1 cellular context compared by ENCODE assay signal in the genomic region with DNA sequence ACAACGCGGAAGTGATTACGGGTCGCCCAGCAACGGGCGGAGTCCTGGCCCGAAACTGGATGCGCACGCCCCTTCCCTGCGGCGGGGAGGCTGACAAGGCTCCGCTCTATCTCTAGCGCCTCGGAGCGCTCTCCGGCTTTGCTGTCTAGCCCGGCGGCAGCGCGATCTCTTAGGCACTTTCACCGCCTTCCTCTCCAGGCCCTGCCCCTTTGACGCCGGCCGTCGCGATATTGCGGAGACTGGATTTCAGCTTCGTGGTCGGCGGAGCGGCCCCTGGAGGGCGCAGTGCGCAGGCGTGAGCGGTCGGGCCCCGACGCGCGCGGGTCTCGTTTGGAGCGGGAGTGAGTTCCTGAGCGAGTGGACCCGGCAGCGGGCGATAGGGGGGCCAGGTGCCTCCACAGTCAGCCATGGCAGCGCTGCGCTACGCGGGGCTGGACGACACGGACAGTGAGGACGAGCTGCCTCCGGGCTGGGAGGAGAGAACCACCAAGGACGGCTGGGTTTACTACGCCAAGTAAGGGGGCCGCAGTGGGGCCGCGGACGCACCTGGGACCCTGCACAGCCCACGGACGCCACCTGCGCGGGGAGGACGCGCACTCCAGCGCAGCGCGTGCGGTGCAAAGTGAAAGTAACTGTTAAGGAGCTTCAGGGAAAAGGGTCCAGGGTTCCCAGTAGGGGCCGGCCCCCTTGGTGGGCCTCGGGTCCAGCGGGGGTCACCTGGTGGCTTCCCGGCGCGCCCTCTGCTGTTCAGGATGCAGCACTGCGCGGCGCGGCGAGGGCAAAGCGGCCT.
TF ChIP-seq lines count a peak whose summit lies in the region.

Gene WWOX, plus strand, starts transcription at position 283 of the 790 bp plus-strand sequence.

TF ChIP-seq in HepG2, 621 proteins besides CTCF, POLR2A, EP300 and RAD21 (continued from another document and continues in another):
- TF ChIP-seq, protein P1, sequence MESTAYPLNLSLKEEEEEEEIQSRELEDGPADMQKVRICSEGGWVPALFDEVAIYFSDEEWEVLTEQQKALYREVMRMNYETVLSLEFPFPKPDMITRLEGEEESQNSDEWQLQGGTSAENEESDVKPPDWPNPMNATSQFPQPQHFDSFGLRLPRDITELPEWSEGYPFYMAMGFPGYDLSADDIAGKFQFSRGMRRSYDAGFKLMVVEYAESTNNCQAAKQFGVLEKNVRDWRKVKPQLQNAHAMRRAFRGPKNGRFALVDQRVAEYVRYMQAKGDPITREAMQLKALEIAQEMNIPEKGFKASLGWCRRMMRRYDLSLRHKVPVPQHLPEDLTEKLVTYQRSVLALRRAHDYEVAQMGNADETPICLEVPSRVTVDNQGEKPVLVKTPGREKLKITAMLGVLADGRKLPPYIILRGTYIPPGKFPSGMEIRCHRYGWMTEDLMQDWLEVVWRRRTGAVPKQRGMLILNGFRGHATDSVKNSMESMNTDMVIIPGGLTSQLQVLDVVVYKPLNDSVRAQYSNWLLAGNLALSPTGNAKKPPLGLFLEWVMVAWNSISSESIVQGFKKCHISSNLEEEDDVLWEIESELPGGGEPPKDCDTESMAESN (CRISPR knock-in tag; conservative IDR thresholded peaks at IDR 0.05) = peak; percentile 99
- TF ChIP-seq SIN3B (IDR thresholded peaks at IDR 0.05; ENCODE audit: low read length) (peak; percentile 70; the same call in 1 of the 2 replicates), ZNF629 (CRISPR knock-in tag; conservative IDR thresholded peaks at IDR 0.05) (no peak), POLR2AphosphoS2 (IDR thresholded peaks at IDR 0.05; ENCODE audit: low read depth, low read length) (no peak), CENPBD1 (CRISPR knock-in tag; IDR thresholded peaks at IDR 0.05; ENCODE audit: borderline replicate concordance, low read depth) (peak; percentile 74; the same call in 1 of the 2 replicates), ZSCAN9 (CRISPR knock-in tag; IDR thresholded peaks at IDR 0.05; ENCODE audit: borderline replicate concordance) (peak; percentile 86), ZBTB38 (CRISPR knock-in tag; IDR thresholded peaks at IDR 0.05) (peak; percentile 72), ZNF367 (CRISPR knock-in tag; IDR thresholded peaks at IDR 0.05; ENCODE audit: borderline replicate concordance) (peak; percentile 90; the same call in 1 of the 2 replicates), HCFC1 (IDR thresholded peaks at IDR 0.05; ENCODE audit: low read depth, low read length) (peak; percentile 82), ZNF775 (CRISPR knock-in tag; IDR thresholded peaks at IDR 0.05; ENCODE audit: borderline replicate concordance) (peak; percentile 66; the same call in 1 of the 2 replicates), E2F1 (CRISPR knock-in tag; IDR thresholded peaks at IDR 0.05) (peak; percentile 78; the same call in 1 of the 2 replicates), CEBPG (CRISPR knock-in tag; IDR thresholded peaks at IDR 0.05) (peak; percentile 44), FOXA3 (CRISPR knock-in tag; IDR thresholded peaks at IDR 0.05) (peak; percentile 70; the same call in 1 of the 2 replicates), ZNF230 (CRISPR knock-in tag; IDR thresholded peaks at IDR 0.05) (peak; percentile 97), RARG (CRISPR knock-in tag; IDR thresholded peaks at IDR 0.05; ENCODE audit: low read depth) (peak; percentile 96; the same call in 1 of the 2 replicates), HMG20A (CRISPR knock-in tag; IDR thresholded peaks at IDR 0.05; ENCODE audit: borderline replicate concordance) (no peak), TEF (CRISPR knock-in tag; IDR thresholded peaks at IDR 0.05) (no peak), KDM5A (IDR thresholded peaks at IDR 0.05; ENCODE audit: borderline replicate concordance, low read length) (peak; percentile 67; the same call in 1 of the 2 replicates), ZNF550 (CRISPR knock-in tag; IDR thresholded peaks at IDR 0.05; ENCODE audit: borderline replicate concordance) (peak; percentile 89; the same call in 1 of the 2 replicates), ZNF335 (CRISPR knock-in tag; IDR thresholded peaks at IDR 0.05) (peak; percentile 95), MEF2D (CRISPR knock-in tag; IDR thresholded peaks at IDR 0.05) (peak; percentile 87), MBD4 (IDR thresholded peaks at IDR 0.05; ENCODE audit: borderline replicate concordance, low read length) (no peak), ZFP41 (CRISPR knock-in tag; IDR thresholded peaks at IDR 0.05; ENCODE audit: borderline replicate concordance) (0 out of 2 replicates have a peak, but pooled peaks have one; percentile 78), ZFP36L2 (CRISPR knock-in tag; IDR thresholded peaks at IDR 0.05) (peak; percentile 55; the same call in 1 of the 2 replicates), ZBTB42 (CRISPR knock-in tag; IDR thresholded peaks at IDR 0.05) (0 out of 2 replicates have a peak, but pooled peaks have one; percentile 79), ZNF780A (CRISPR knock-in tag; IDR thresholded peaks at IDR 0.05) (peak; percentile 64), MED8 (CRISPR knock-in tag; IDR thresholded peaks at IDR 0.05; ENCODE audit: insufficient replicate concordance) (peak; percentile 27), ZBTB26 (CRISPR knock-in tag; IDR thresholded peaks at IDR 0.05; ENCODE audit: borderline replicate concordance) (no peak; the same call in none of the 2 replicates), TCF12 (IDR thresholded peaks at IDR 0.05) (no peak), TCF12 (CRISPR knock-in tag; IDR thresholded peaks at IDR 0.05) (peak; percentile 41; the same call in 1 of the 2 replicates), ZNF235 (CRISPR knock-in tag; IDR thresholded peaks at IDR 0.05; ENCODE audit: borderline replicate concordance) (peak; percentile 97), ZNF260 (CRISPR knock-in tag; IDR thresholded peaks at IDR 0.05; ENCODE audit: borderline replicate concordance, low read depth) (no peak), ZNF891 (CRISPR knock-in tag; IDR thresholded peaks at IDR 0.05) (peak; percentile 99), HMGA1 (CRISPR knock-in tag; conservative IDR thresholded peaks at IDR 0.05) (no peak), ZNF607 (CRISPR knock-in tag; IDR thresholded peaks at IDR 0.05; ENCODE audit: borderline replicate concordance) (peak; percentile 66), YEATS2 (CRISPR knock-in tag; IDR thresholded peaks at IDR 0.05; ENCODE audit: borderline replicate concordance) (peak; percentile 90; the same call in 1 of the 2 replicates), TBL1XR1 (IDR thresholded peaks at IDR 0.05; ENCODE audit: borderline replicate concordance, low read length, partially characterized antibody) (peak; percentile 65), TCF7 (IDR thresholded peaks at IDR 0.05; ENCODE audit: low read depth) (no peak), NONO (IDR thresholded peaks at IDR 0.05) (no peak), NONO (CRISPR knock-in tag; conservative IDR thresholded peaks at IDR 0.05) (peak; percentile 96)
- TF ChIP-seq, protein P2, sequence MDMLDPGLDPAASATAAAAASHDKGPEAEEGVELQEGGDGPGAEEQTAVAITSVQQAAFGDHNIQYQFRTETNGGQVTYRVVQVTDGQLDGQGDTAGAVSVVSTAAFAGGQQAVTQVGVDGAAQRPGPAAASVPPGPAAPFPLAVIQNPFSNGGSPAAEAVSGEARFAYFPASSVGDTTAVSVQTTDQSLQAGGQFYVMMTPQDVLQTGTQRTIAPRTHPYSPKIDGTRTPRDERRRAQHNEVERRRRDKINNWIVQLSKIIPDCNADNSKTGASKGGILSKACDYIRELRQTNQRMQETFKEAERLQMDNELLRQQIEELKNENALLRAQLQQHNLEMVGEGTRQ (IDR thresholded peaks at IDR 0.05; ENCODE audit: low read depth, low read length) = no peak
- TF ChIP-seq, protein P2 (CRISPR knock-in tag; IDR thresholded peaks at IDR 0.05; ENCODE audit: borderline replicate concordance) = peak; percentile 23; the same call in 1 of the 2 replicates
- TF ChIP-seq, protein P3, sequence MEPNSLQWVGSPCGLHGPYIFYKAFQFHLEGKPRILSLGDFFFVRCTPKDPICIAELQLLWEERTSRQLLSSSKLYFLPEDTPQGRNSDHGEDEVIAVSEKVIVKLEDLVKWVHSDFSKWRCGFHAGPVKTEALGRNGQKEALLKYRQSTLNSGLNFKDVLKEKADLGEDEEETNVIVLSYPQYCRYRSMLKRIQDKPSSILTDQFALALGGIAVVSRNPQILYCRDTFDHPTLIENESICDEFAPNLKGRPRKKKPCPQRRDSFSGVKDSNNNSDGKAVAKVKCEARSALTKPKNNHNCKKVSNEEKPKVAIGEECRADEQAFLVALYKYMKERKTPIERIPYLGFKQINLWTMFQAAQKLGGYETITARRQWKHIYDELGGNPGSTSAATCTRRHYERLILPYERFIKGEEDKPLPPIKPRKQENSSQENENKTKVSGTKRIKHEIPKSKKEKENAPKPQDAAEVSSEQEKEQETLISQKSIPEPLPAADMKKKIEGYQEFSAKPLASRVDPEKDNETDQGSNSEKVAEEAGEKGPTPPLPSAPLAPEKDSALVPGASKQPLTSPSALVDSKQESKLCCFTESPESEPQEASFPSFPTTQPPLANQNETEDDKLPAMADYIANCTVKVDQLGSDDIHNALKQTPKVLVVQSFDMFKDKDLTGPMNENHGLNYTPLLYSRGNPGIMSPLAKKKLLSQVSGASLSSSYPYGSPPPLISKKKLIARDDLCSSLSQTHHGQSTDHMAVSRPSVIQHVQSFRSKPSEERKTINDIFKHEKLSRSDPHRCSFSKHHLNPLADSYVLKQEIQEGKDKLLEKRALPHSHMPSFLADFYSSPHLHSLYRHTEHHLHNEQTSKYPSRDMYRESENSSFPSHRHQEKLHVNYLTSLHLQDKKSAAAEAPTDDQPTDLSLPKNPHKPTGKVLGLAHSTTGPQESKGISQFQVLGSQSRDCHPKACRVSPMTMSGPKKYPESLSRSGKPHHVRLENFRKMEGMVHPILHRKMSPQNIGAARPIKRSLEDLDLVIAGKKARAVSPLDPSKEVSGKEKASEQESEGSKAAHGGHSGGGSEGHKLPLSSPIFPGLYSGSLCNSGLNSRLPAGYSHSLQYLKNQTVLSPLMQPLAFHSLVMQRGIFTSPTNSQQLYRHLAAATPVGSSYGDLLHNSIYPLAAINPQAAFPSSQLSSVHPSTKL (CRISPR knock-in tag; IDR thresholded peaks at IDR 0.05) = peak; percentile 65
- TF ChIP-seq, protein P4, sequence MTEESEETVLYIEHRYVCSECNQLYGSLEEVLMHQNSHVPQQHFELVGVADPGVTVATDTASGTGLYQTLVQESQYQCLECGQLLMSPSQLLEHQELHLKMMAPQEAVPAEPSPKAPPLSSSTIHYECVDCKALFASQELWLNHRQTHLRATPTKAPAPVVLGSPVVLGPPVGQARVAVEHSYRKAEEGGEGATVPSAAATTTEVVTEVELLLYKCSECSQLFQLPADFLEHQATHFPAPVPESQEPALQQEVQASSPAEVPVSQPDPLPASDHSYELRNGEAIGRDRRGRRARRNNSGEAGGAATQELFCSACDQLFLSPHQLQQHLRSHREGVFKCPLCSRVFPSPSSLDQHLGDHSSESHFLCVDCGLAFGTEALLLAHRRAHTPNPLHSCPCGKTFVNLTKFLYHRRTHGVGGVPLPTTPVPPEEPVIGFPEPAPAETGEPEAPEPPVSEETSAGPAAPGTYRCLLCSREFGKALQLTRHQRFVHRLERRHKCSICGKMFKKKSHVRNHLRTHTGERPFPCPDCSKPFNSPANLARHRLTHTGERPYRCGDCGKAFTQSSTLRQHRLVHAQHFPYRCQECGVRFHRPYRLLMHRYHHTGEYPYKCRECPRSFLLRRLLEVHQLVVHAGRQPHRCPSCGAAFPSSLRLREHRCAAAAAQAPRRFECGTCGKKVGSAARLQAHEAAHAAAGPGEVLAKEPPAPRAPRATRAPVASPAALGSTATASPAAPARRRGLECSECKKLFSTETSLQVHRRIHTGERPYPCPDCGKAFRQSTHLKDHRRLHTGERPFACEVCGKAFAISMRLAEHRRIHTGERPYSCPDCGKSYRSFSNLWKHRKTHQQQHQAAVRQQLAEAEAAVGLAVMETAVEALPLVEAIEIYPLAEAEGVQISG (CRISPR knock-in tag; IDR thresholded peaks at IDR 0.05) = peak; percentile 93
- TF ChIP-seq, protein P5, sequence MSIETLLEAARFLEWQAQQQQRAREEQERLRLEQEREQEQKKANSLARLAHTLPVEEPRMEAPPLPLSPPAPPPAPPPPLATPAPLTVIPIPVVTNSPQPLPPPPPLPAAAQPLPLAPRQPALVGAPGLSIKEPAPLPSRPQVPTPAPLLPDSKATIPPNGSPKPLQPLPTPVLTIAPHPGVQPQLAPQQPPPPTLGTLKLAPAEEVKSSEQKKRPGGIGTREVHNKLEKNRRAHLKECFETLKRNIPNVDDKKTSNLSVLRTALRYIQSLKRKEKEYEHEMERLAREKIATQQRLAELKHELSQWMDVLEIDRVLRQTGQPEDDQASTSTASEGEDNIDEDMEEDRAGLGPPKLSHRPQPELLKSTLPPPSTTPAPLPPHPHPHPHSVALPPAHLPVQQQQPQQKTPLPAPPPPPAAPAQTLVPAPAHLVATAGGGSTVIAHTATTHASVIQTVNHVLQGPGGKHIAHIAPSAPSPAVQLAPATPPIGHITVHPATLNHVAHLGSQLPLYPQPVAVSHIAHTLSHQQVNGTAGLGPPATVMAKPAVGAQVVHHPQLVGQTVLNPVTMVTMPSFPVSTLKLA (IDR thresholded peaks at IDR 0.05) = peak; percentile 47
